8 cellular contexts compared by ENCODE assay signal in genomic region chr4:37890501-37891220, GRCh38. TPM values are rescaled to one million over a fixed set of nuclear protein-coding genes. Genes with fewer than 3 reads are reported as not detected.
DNase-seq lines count a peak whose midpoint lies in the region; TF ChIP-seq lines count a peak whose summit lies in the region.

TSS of gene TBC1D1 (plus strand) at chr4:37891084. CDS start at chr4:37902096, 11,012 bp downstream.

- no peaks in the 10 kb centered on the region for H3K27me3 ChIP-seq in HAP-1 (ENCODE audit: low read depth)

- H3K4me1 ChIP-seq in HAP-1 = no peaks in the 10 kb centered on the region

- peak within 1 kb of the TSS; percentile 98 to 99 for H3K27ac ChIP-seq in coronary artery

- H3K9me3 ChIP-seq in HAP-1 = no peaks in the 10 kb centered on the region

- peak within 1 kb of the TSS; percentile 51 for H3K4me3 ChIP-seq in HAP-1
- H3K4me3 ChIP-seq in coronary artery = peak within 1 kb of the TSS; percentile 96

- H3K36me3 ChIP-seq in HAP-1 (replicated peaks) = no peaks in the 10 kb centered on the region

- DNase-seq in HAP-1 (ENCODE audit: low spot score in 2 of 2) (peak; percentile 27 to 61), NCI-H1092 (lab: John Stamatoyannopoulos, UW) (peak; percentile 22), coronary artery (ENCODE audit: low spot score) (peak; percentile 90), lung microvascular endothelial cell (ENCODE audit: low read depth in 2 of 2) (peak in 1 of 2 donors; percentile 19), middle frontal gyrus (ENCODE audit: extremely low spot score, low spot score) (no peak)
- DNase-seq in activated CD4-positive, alpha-beta T cell treated with anti-CD3 and anti-CD28 coated beads for 1 hour = peak; percentile 38
- peak in 2 of 3 donors; percentile 12 to 25 for DNase-seq in stimulated activated CD4-positive, alpha-beta T cell treated with anti-CD3 and anti-CD28 coated beads, TNF-alpha, amount 100 ng/mL, for 48 hours (ENCODE audit: low read depth in 3 of 3)

- TF ChIP-seq CTCF in GM12873 (IDR thresholded peaks at IDR 0.05; ENCODE audit: insufficient read depth, low read depth, low read length, missing control alignments) (peak; percentile 2), coronary artery (IDR thresholded peaks at IDR 0.05) (no peak)

- in situ Hi-C loops in HAP-1 (cut with MboI; ENCODE audit: low sequenced_read_pairs) = no loop called here

RNA-seq across cellular contexts. Expression of gene TBC1D1, which starts in this region (rescaled TPM):
- 85.0 and 107 TPM in 2 replicates for total RNA-seq in lung microvascular endothelial cell
